ENCODE assay signal across 9 cellular contexts in the genomic region with DNA sequence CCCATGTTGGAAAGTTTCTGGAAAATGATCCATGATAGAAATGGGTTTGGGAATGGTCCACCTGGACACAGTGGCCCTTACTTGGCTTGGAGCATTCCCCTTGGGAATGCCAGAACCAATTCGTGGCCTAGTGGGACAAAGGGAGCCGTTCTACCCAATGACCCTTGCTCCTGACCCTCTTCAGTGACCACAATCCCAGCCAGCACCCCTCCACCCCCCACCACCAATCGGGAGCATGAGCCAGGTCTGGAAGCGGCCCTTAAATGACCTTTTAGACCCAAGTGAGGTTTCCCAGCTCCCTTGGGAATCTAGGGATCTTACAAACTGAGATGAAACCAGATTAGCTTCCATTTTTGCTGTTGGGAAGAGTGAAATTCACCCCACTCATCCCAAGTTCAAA. TPM values are rescaled to one million over a fixed set of nuclear protein-coding genes. Genes with fewer than 3 reads are reported as not detected.
DNase-seq lines count a peak whose midpoint lies in the region; ATAC-seq and TF ChIP-seq lines count a peak whose summit lies in the region.
"Had no signal": no experiment of that assay in that cellular context is flagged by ENCODE, and none has a peak within 500 bp of the region (broad histone marks: within the 10 kb centered on the region; RNA-seq: fewer than 3 reads in every experiment).

No MANE protein-coding gene starts in this region.

- H4K20me1 ChIP-seq in KMS-11 (ENCODE audit: insufficient read depth): no peaks in the 10 kb centered on the region

- peak overlapping the region; percentile 86 for H3K27ac ChIP-seq in KMS-11
- H3K27ac ChIP-seq in body of pancreas: peak overlapping the region; percentile 78 to 91 (median 84)
- peak overlapping the region; percentile 87 to 89 for H3K27ac ChIP-seq in mucosa of rectum (ENCODE audit: low read depth in 2 of 2, low read length in 2 of 2)
- H3K27ac ChIP-seq in testis: peak overlapping the region; percentile 65 to 71
- H3K27ac ChIP-seq: foreskin keratinocyte had no signal

- H3K4me3 ChIP-seq in KMS-11 (IDR thresholded peaks at IDR 0.05; ENCODE audit: insufficient read depth, low read depth, low read length) (no peak overlapping the region), body of pancreas (no peak overlapping the region), mucosa of rectum (ENCODE audit: low read length in 2 of 2) (no peak overlapping the region), testis (no peak overlapping the region)

- H2AFZ ChIP-seq in KMS-11 (ENCODE audit: low read depth): peak overlapping the region; percentile 42; the same call in 1 of the 2 replicates

- H3K79me2 ChIP-seq in KMS-11 (ENCODE audit: insufficient read depth, low read depth): no peaks in the 10 kb centered on the region

- no peaks in the 10 kb centered on the region for H3K36me3 ChIP-seq in KMS-11 (ENCODE audit: insufficient read depth)
- no peaks in the 10 kb centered on the region for H3K36me3 ChIP-seq in body of pancreas (replicated peaks in 1 of 2; ENCODE audit: insufficient read depth in 1 of 2, low read depth in 2 of 2)
- H3K36me3 ChIP-seq in mucosa of rectum (ENCODE audit: control insufficient read depth in 2 of 2, insufficient read depth in 2 of 2, low read length in 2 of 2): no peaks in the 10 kb centered on the region
- H3K36me3 ChIP-seq in testis (ENCODE audit: low read depth, missing control alignments): no peaks in the 10 kb centered on the region

- no peak overlapping the region for H3K4me3 Mint-ChIP-seq in activated T-cell treated with anti-CD3 and anti-CD28 coated beads, Interleukin-2, amount 50 U/mL, for 4 hours

- ATAC-seq in body of pancreas: peak; percentile 0
- no peak for ATAC-seq in activated T-cell treated with anti-CD3 and anti-CD28 coated beads, Interleukin-2, amount 50 U/mL, for 4 hours

- TF ChIP-seq POLR2A in body of pancreas (IDR thresholded peaks at IDR 0.05): no peak
- no peak for TF ChIP-seq POLR2A in testis (IDR thresholded peaks at IDR 0.05)

- H3K9me3 ChIP-seq in body of pancreas (no peaks in the 10 kb centered on the region), mucosa of rectum (ENCODE audit: control insufficient read depth in 2 of 2, low read length in 2 of 2) (no peaks in the 10 kb centered on the region), testis (no peaks in the 10 kb centered on the region)

- peaks cover 48% of the 10 kb centered on the region for H3K4me1 ChIP-seq in KMS-11 (ENCODE audit: low read depth, poor library complexity, severe bottlenecking)
- peaks cover 41% of the 10 kb centered on the region for H3K4me1 ChIP-seq in body of pancreas
- peaks cover 30 to 31% of the 10 kb centered on the region in 2 donors for H3K4me1 ChIP-seq in mucosa of rectum (ENCODE audit: control insufficient read depth in 2 of 2, insufficient read depth in 2 of 2, low read length in 2 of 2)
- H3K4me1 ChIP-seq in testis: peaks cover 34% of the 10 kb centered on the region
- H3K4me1 ChIP-seq: foreskin keratinocyte had no signal

- intact Hi-C loops in body of pancreas (cut with DNase I): no loop called here
- intact Hi-C loops in testis (cut with DNase I; ENCODE audit: low total_unique reads): no loop called here

- no peaks in the 10 kb centered on the region for H3K9me3 Mint-ChIP-seq in activated T-cell treated with anti-CD3 and anti-CD28 coated beads, Interleukin-2, amount 50 U/mL, for 4 hours

- H3K27me3 ChIP-seq in KMS-11 (ENCODE audit: insufficient read depth, low read depth) (no peaks in the 10 kb centered on the region), body of pancreas (no peaks in the 10 kb centered on the region), mucosa of rectum (ENCODE audit: control insufficient read depth in 2 of 2, insufficient read depth in 2 of 2, low read length in 2 of 2) (no peaks in the 10 kb centered on the region), testis (no peaks in the 10 kb centered on the region)
- H3K27me3 ChIP-seq: foreskin keratinocyte had no signal

- no peak for DNase-seq in body of pancreas
- DNase-seq in testis: no peak
- DNase-seq in cerebellar nuclear complex (lab: John Stamatoyannopoulos, UW): no peak
- no peak for DNase-seq in anterior cingulate cortex (lab: John Stamatoyannopoulos, UW)
- no peak for DNase-seq in activated T-cell treated with anti-CD3 and anti-CD28 coated beads, Interleukin-2, amount 50 U/mL, for 4 hours
- DNase-seq: MM.1S had no signal

- H3K4me1 Mint-ChIP-seq in activated T-cell treated with anti-CD3 and anti-CD28 coated beads, Interleukin-2, amount 50 U/mL, for 4 hours (ENCODE audit: low read depth): no peaks in the 10 kb centered on the region

- H3K36me3 Mint-ChIP-seq in activated T-cell treated with anti-CD3 and anti-CD28 coated beads, Interleukin-2, amount 50 U/mL, for 4 hours (ENCODE audit: insufficient read depth): no peaks in the 10 kb centered on the region

- H3K27me3 Mint-ChIP-seq in activated T-cell treated with anti-CD3 and anti-CD28 coated beads, Interleukin-2, amount 50 U/mL, for 4 hours (ENCODE audit: low read depth): no peaks in the 10 kb centered on the region

- peak overlapping the region; percentile 82; the same call in 1 of the 2 replicates for H3K4me2 ChIP-seq in KMS-11

- H3K9ac ChIP-seq in KMS-11 (peak overlapping the region; percentile 61; the same call in 1 of the 2 replicates), mucosa of rectum (ENCODE audit: low read depth in 1 of 2, low read length in 2 of 2) (peak overlapping the region in 1 of 2 donors; percentile 37)

- TF ChIP-seq CTCF in KMS-11 (conservative IDR thresholded peaks at IDR 0.05; ENCODE audit: low read depth, low read length) (no peak), body of pancreas (IDR thresholded peaks at IDR 0.05) (no peak), testis (IDR thresholded peaks at IDR 0.05) (no peak)

- WGBS in body of pancreas, 2 donors: 30 to 33% methylated on average over 4 of the region's 4 CpGs
- WGBS in testis, 2 donors: 38 to 67% methylated on average over 4 of the region's 4 CpGs

RNA-seq across cellular contexts. Expression of a gene that starts 51.3 kb away (rescaled TPM):
- total RNA-seq in body of pancreas (1 to 10 TPM; 5.6 to 7.3 TPM), testis (10 to 100 TPM; 23.9 to 27.7 TPM)
- 20.6 TPM for polyA plus RNA-seq in testis (ENCODE audit: insufficient read depth, low read depth, low replicate concordance)
- total RNA-seq in activated T-cell treated with anti-CD3 and anti-CD28 coated beads, Interleukin-2, amount 50 U/mL, for 4 hours: 1 to 10 TPM; 3.3 to 5.1 (median 3.9) TPM
